In the genomic region with DNA sequence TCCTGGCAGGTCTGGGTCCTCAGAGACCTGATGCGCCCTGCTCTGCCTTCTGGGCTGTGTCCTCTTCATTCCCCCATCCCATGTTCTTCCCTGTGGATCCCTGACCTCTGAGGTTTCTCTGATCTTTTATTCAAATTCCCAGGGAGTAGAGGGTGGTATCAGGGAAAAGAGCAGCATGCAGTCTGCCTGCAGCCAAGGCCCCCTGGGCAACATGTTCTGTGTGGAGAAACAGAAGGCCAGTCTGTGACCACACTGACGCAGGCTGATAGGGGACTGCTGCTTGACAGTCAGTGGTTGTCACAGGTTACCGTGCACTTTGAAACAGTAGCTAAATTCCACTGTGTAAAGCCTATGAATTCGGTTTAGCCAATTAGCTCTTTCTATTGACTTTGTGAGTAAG, we compare ENCODE assay signal across 26 cellular contexts.
"Had no signal": no experiment of that assay in that cellular context is flagged by ENCODE, and none has a peak within 500 bp of the region (broad histone marks: within the 10 kb centered on the region; RNA-seq: fewer than 3 reads in every experiment).

No MANE protein-coding gene starts in this region.

- H2AFZ ChIP-seq: neural progenitor cell had no signal

- H3K4me3 Mint-ChIP-seq: dendritic cell treated with granulocyte-macrophage colony-stimulating factor and Interleukin-4, amounts not matched to agents 40 ng/mL and 50 ng/mL, for 4 days; memory B cell; mesothelial cell of epicardium; naive thymus-derived CD4-positive, alpha-beta T cell; nephron; neural progenitor cell; stimulated activated naive CD8-positive, alpha-beta T cell treated with anti-CD3 and anti-CD28 coated beads, Interleukin-15, amount 100 ng/mL, for 72 hours had no signal

- H3K9ac ChIP-seq: neural progenitor cell had no signal

- H3K4me1 Mint-ChIP-seq: memory B cell; naive thymus-derived CD4-positive, alpha-beta T cell; nephron; neural progenitor cell; stimulated activated naive CD8-positive, alpha-beta T cell treated with anti-CD3 and anti-CD28 coated beads, Interleukin-15, amount 100 ng/mL, for 72 hours had no signal

- ATAC-seq: foreskin keratinocyte; heart right ventricle; naive thymus-derived CD4-positive, alpha-beta T cell; pancreas; right lobe of liver; stimulated activated naive CD8-positive, alpha-beta T cell treated with anti-CD3 and anti-CD28 coated beads, Interleukin-15, amount 100 ng/mL, for 72 hours had no signal

- H3K27ac Mint-ChIP-seq: dendritic cell treated with granulocyte-macrophage colony-stimulating factor and Interleukin-4, amounts not matched to agents 40 ng/mL and 50 ng/mL, for 4 days; memory B cell; mesothelial cell of epicardium; naive thymus-derived CD4-positive, alpha-beta T cell; nephron; neural progenitor cell; progenitor cell of endocrine pancreas; stimulated activated naive CD8-positive, alpha-beta T cell treated with anti-CD3 and anti-CD28 coated beads, Interleukin-15, amount 100 ng/mL, for 72 hours had no signal

- H3K27me3 ChIP-seq: foreskin keratinocyte, neural progenitor cell, pancreas, right lobe of liver, suprapubic skin, transverse colon had no signal

- H3K36me3 ChIP-seq: esophagus muscularis mucosa, heart right ventricle, neural progenitor cell, pancreas, right lobe of liver, suprapubic skin, transverse colon had no signal

- H3K36me3 Mint-ChIP-seq: memory B cell, mesothelial cell of epicardium, neural progenitor cell had no signal

- H3K27ac ChIP-seq: esophagus muscularis mucosa, foreskin keratinocyte, heart right ventricle, neural progenitor cell, pancreas, right lobe of liver, suprapubic skin, transverse colon had no signal

- H3K27me3 Mint-ChIP-seq: dendritic cell treated with granulocyte-macrophage colony-stimulating factor and Interleukin-4, amounts not matched to agents 40 ng/mL and 50 ng/mL, for 4 days; memory B cell; naive thymus-derived CD4-positive, alpha-beta T cell; stimulated activated naive CD8-positive, alpha-beta T cell treated with anti-CD3 and anti-CD28 coated beads, Interleukin-15, amount 100 ng/mL, for 72 hours had no signal

- H3K4me3 ChIP-seq: esophagus muscularis mucosa, heart right ventricle, lung, neural progenitor cell, pancreas, right lobe of liver, suprapubic skin, transverse colon had no signal

- H3K9me3 Mint-ChIP-seq: mesothelial cell of epicardium, nephron, neural progenitor cell had no signal

- DNase-seq: central memory CD4-positive, alpha-beta T cell; effector memory CD4-positive, alpha-beta T cell; foreskin keratinocyte; glutamatergic neuron; heart right ventricle; hippocampal formation; kidney glomerular epithelial cell; naive thymus-derived CD4-positive, alpha-beta T cell; nucleus accumbens; pancreas; right lobe of liver; small intestine; stimulated activated CD4-positive, alpha-beta T cell treated with anti-CD3 and anti-CD28 coated beads, Interleukin-15, amount 100 ng/mL, for 24 hours; stimulated activated CD4-positive, alpha-beta T cell treated with anti-CD3 and anti-CD28 coated beads, Interleukin-2, amount 100 ng/mL, for 48 hours; stimulated activated naive CD4-positive, alpha-beta T cell; stimulated activated naive CD8-positive, alpha-beta T cell treated with anti-CD3 and anti-CD28 coated beads, Interleukin-15, amount 100 ng/mL, for 72 hours; transverse colon had no signal

- H3K4me2 ChIP-seq: neural progenitor cell had no signal

- H3K9me3 ChIP-seq: esophagus muscularis mucosa, heart right ventricle, pancreas, right lobe of liver, suprapubic skin, transverse colon had no signal

- H3K4me1 ChIP-seq: esophagus muscularis mucosa, foreskin keratinocyte, heart right ventricle, neural progenitor cell, pancreas, right lobe of liver, suprapubic skin, transverse colon had no signal
